Comparison of ENCODE assay signal across 18 cellular contexts in the genomic region with DNA sequence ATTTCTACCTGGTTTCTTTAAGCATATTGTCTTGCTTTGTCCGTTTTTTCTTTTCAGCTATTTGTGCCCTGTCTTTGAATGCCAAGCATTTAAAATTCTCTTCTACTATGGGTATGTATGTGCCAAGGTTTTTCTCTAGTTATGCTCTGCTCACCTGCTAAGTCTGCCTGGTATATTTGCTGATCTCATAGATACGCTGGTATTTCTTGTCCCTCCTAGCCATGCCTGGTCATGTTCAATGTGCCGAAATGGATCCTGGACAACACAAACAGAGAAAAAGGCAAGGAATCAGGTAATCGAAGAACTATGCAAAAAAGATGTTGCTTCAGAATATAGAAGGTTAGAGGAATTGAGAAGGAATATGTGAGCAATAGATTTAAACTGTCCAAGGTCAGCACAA. TPM values are rescaled to one million over a fixed set of nuclear protein-coding genes. Genes with fewer than 3 reads are reported as not detected.
DNase-seq lines count a peak whose midpoint lies in the region; ATAC-seq, FAIRE-seq and TF ChIP-seq lines count a peak whose summit lies in the region.
"Had no signal": no experiment of that assay in that cellular context is flagged by ENCODE, and none has a peak within 500 bp of the region (broad histone marks: within the 10 kb centered on the region; RNA-seq: fewer than 3 reads in every experiment).

No MANE protein-coding gene starts in this region.

- no peak overlapping the region for H2AK5ac ChIP-seq in neuronal stem cell (ENCODE audit: low read depth, low read length)

- no peak for TF ChIP-seq CTCF in GM23338 (conservative IDR thresholded peaks at IDR 0.05; ENCODE audit: low read depth in 2 of 2)
- no peak for TF ChIP-seq CTCF in LNCaP clone FGC (IDR thresholded peaks at IDR 0.05; ENCODE audit: control insufficient read depth, extremely low read depth, insufficient read depth)
- TF ChIP-seq CTCF in epithelial cell of esophagus (IDR thresholded peaks at IDR 0.05; ENCODE audit: insufficient read depth, low read depth, low read length, missing control alignments): no peak
- TF ChIP-seq CTCF in keratinocyte (optimal IDR thresholded peaks at IDR 0.05 in 1 of 3, IDR thresholded peaks at IDR 0.05 in 1 of 3, conservative IDR thresholded peaks at IDR 0.05 in 1 of 3; ENCODE audit: extremely low read depth in 1 of 3, insufficient read depth in 2 of 3, low read length in 3 of 3): no peak

- H4K8ac ChIP-seq in neuronal stem cell (ENCODE audit: low read depth, low read length): no peak overlapping the region

- H3K27ac ChIP-seq in GM23338 (ENCODE audit: low read depth): no peak overlapping the region
- H3K27ac ChIP-seq in keratinocyte (ENCODE audit: control insufficient read depth, insufficient read depth, low read length): no peak overlapping the region
- H3K27ac ChIP-seq in neuronal stem cell (replicated peaks; ENCODE audit: low read length): no peak overlapping the region
- H3K27ac ChIP-seq: BLaER1 treated with 17β-estradiol and CSF1 and Interleukin-3, amounts not matched to agents 10 nM and 100 nM had no signal

- H2AFZ ChIP-seq in GM23338 (0 out of 2 replicates have a peak overlapping the region, but pooled peaks have one; percentile 8), keratinocyte (ENCODE audit: control insufficient read depth, low read length) (peak overlapping the region; percentile 21), neuronal stem cell (ENCODE audit: low read length) (no peak overlapping the region)

- no peak overlapping the region for H3K23ac ChIP-seq in neuronal stem cell (ENCODE audit: low read depth, low read length, poor library complexity)

- H4K20me1 ChIP-seq in GM23338 (replicated peaks; ENCODE audit: insufficient read depth) (no peaks in the 10 kb centered on the region), keratinocyte (ENCODE audit: control insufficient read depth, extremely low read depth, insufficient read depth, low read length) (no peaks in the 10 kb centered on the region)
- H4K20me1 ChIP-seq: BLaER1 treated with 17β-estradiol and CSF1 and Interleukin-3, amounts not matched to agents 10 nM and 100 nM had no signal

- WGBS in neuronal stem cell (ENCODE audit: extremely low coverage in 2 of 2, insufficient read length in 2 of 2, insufficient replicate concordance in 1 of 2), 2 donors: no CpG with 5 or more reads among the region's 4 CpGs

- no peak overlapping the region for H2BK5ac ChIP-seq in neuronal stem cell (ENCODE audit: low read length)

- H3K4me1 Mint-ChIP-seq in GM23338: no peaks in the 10 kb centered on the region
- H3K4me1 Mint-ChIP-seq: B cell; CD8-positive, alpha-beta memory T cell had no signal

- no peak overlapping the region for H3K9ac ChIP-seq in keratinocyte (ENCODE audit: control insufficient read depth, extremely low read depth, insufficient read depth, low read length)
- H3K9ac ChIP-seq in neuronal stem cell (ENCODE audit: low read depth, low read length, poor library complexity): no peak overlapping the region
- H3K9ac ChIP-seq: BLaER1 treated with 17β-estradiol and CSF1 and Interleukin-3, amounts not matched to agents 10 nM and 100 nM had no signal

- H3K4me1 ChIP-seq in GM23338 (ENCODE audit: insufficient read depth): no peaks in the 10 kb centered on the region
- H3K4me1 ChIP-seq in keratinocyte (ENCODE audit: control insufficient read depth, extremely low read depth, insufficient read depth, low read length): peaks cover 5% of the 10 kb centered on the region
- H3K4me1 ChIP-seq in neuronal stem cell (ENCODE audit: control insufficient read depth in 2 of 2, insufficient read depth in 1 of 2, low read depth in 1 of 2, low read length in 2 of 2): no peaks in the 10 kb centered on the region
- H3K4me1 ChIP-seq: BLaER1 treated with 17β-estradiol and CSF1 and Interleukin-3, amounts not matched to agents 10 nM and 100 nM had no signal

- H3K18ac ChIP-seq in neuronal stem cell (ENCODE audit: low read length): no peak overlapping the region

- H3K4me3 Mint-ChIP-seq in GM23338: no peak overlapping the region
- H3K4me3 Mint-ChIP-seq: B cell; CD8-positive, alpha-beta memory T cell; H9 had no signal

- dilution Hi-C loops in keratinocyte (cut with MboI; ENCODE audit: extremely low pct_ligation_motif_present, low sequenced_read_pairs): no loop called here

- no peak overlapping the region for H3K4me3 ChIP-seq in GM23338
- no peak overlapping the region for H3K4me3 ChIP-seq in LNCaP clone FGC (ENCODE audit: low read depth, low read length)
- H3K4me3 ChIP-seq in epithelial cell of esophagus (ENCODE audit: low read length): no peak overlapping the region
- no peak overlapping the region for H3K4me3 ChIP-seq in keratinocyte (ENCODE audit: control insufficient read depth in 2 of 3, extremely low read depth in 1 of 3, insufficient read depth in 2 of 3, low read depth in 1 of 3, low read length in 3 of 3)
- H3K4me3 ChIP-seq in neuronal stem cell (ENCODE audit: low read length in 2 of 2): no peak overlapping the region
- H3K4me3 ChIP-seq: BLaER1 treated with 17β-estradiol and CSF1 and Interleukin-3, amounts not matched to agents 10 nM and 100 nM; GM12878 had no signal

- no peak overlapping the region for H2BK12ac ChIP-seq in neuronal stem cell (ENCODE audit: low read length)

- no peak overlapping the region for H3K14ac ChIP-seq in neuronal stem cell (ENCODE audit: low read length)

- no peaks in the 10 kb centered on the region for H3K79me1 ChIP-seq in neuronal stem cell (ENCODE audit: low read depth, low read length)

- H3K79me2 ChIP-seq in GM23338 (replicated peaks; ENCODE audit: insufficient read depth) (no peaks in the 10 kb centered on the region), keratinocyte (ENCODE audit: control insufficient read depth, insufficient read depth, low read length) (no peaks in the 10 kb centered on the region)

- DNase-seq in GM23338 (ENCODE audit: low spot score): no peak
- peak; percentile 54 for DNase-seq in LNCaP clone FGC (ENCODE audit: low read depth)
- DNase-seq in epithelial cell of esophagus (ENCODE audit: low read depth): peak; percentile 84
- no peak for DNase-seq in keratinocyte (ENCODE audit: low read depth, low spot score)
- DNase-seq in neuronal stem cell (ENCODE audit: low spot score): no peak
- no peak for DNase-seq in GM19239 (ENCODE audit: insufficient read length, low spot score)
- no peak for DNase-seq in stimulated activated naive CD8-positive, alpha-beta T cell treated with anti-CD3 and anti-CD28 coated beads, Interleukin-15, Interleukin-2, amounts not matched to agents 100 U/mL and 50 U/mL, for 24 hours
- DNase-seq: CD8-positive, alpha-beta memory T cell; COR-L47; DMS 273 treated with DMSO at 0.1 percent for 48 hours; DMS53; DND-41; EL; GOT3; H9 had no signal

- no peak overlapping the region for H2BK15ac ChIP-seq in neuronal stem cell (ENCODE audit: low read length)

- H3K27ac Mint-ChIP-seq in GM23338: no peak overlapping the region
- H3K27ac Mint-ChIP-seq: B cell; CD8-positive, alpha-beta memory T cell; H9 had no signal

- H3K9me3 Mint-ChIP-seq in GM23338: peaks cover 3% of the 10 kb centered on the region; the same call in 2 of the 3 replicates

- no peaks in the 10 kb centered on the region for H3F3A ChIP-seq in GM23338 (replicated peaks; ENCODE audit: low read depth)

- no peak overlapping the region for H4K91ac ChIP-seq in neuronal stem cell (ENCODE audit: low read depth, low read length, poor library complexity)

- H3K36me3 ChIP-seq in GM23338 (ENCODE audit: insufficient read depth): no peaks in the 10 kb centered on the region
- H3K36me3 ChIP-seq in keratinocyte (ENCODE audit: control insufficient read depth in 2 of 2, extremely low read depth in 1 of 2, insufficient read depth in 2 of 2, low read length in 2 of 2): no peaks in the 10 kb centered on the region
- H3K36me3 ChIP-seq in neuronal stem cell (replicated peaks in 1 of 2; ENCODE audit: control insufficient read depth in 2 of 2, insufficient read depth in 2 of 2, low read length in 2 of 2): no peaks in the 10 kb centered on the region
- H3K36me3 ChIP-seq: BLaER1 treated with 17β-estradiol and CSF1 and Interleukin-3, amounts not matched to agents 10 nM and 100 nM had no signal

- no peak for ATAC-seq in GM23338
- ATAC-seq in stimulated activated naive CD8-positive, alpha-beta T cell treated with anti-CD3 and anti-CD28 coated beads, Interleukin-15, Interleukin-2, amounts not matched to agents 100 U/mL and 50 U/mL, for 24 hours: no peak
- ATAC-seq: GM12878 had no signal

- no peak overlapping the region for H2BK120ac ChIP-seq in neuronal stem cell (ENCODE audit: low read depth, low read length)

- H3K36me3 Mint-ChIP-seq in GM23338 (ENCODE audit: low read depth): no peaks in the 10 kb centered on the region

- no peaks in the 10 kb centered on the region for H3K27me3 ChIP-seq in GM23338 (ENCODE audit: insufficient read depth)
- H3K27me3 ChIP-seq in keratinocyte (ENCODE audit: control insufficient read depth, extremely low read depth, insufficient read depth, low read length): no peaks in the 10 kb centered on the region
- H3K27me3 ChIP-seq in neuronal stem cell (ENCODE audit: control insufficient read depth in 3 of 3, insufficient read depth in 3 of 3, low read depth in 1 of 3, low read length in 3 of 3): peaks cover 0 to 34% (median 0%) of the 10 kb centered on the region in 3 experiments
- H3K27me3 ChIP-seq: BLaER1 treated with 17β-estradiol and CSF1 and Interleukin-3, amounts not matched to agents 10 nM and 100 nM had no signal

- H3K9me2 ChIP-seq in GM23338 (ENCODE audit: insufficient read depth): no peaks in the 10 kb centered on the region

- H3K4me2 ChIP-seq in GM23338 (no peak overlapping the region), keratinocyte (ENCODE audit: control insufficient read depth, extremely low read depth, insufficient read depth, low read depth, low read length) (no peak overlapping the region), neuronal stem cell (ENCODE audit: insufficient read depth, low read length, poor library complexity, severe bottlenecking) (no peak overlapping the region)
- H3K4me2 ChIP-seq: BLaER1 treated with 17β-estradiol and CSF1 and Interleukin-3, amounts not matched to agents 10 nM and 100 nM had no signal

- H3K9me3 ChIP-seq in keratinocyte (ENCODE audit: control insufficient read depth, low read depth, low read length): no peaks in the 10 kb centered on the region
- H3K9me3 ChIP-seq in neuronal stem cell (replicated peaks in 1 of 2; ENCODE audit: control insufficient read depth in 2 of 2, insufficient read depth in 1 of 2, low read depth in 1 of 2, low read length in 2 of 2): peaks cover 0 to 7% of the 10 kb centered on the region in 2 donors

- H3K9me1 ChIP-seq in keratinocyte (ENCODE audit: control insufficient read depth, extremely low read depth, insufficient read depth, low read length): no peaks in the 10 kb centered on the region

- no peak overlapping the region for H3K4ac ChIP-seq in neuronal stem cell (ENCODE audit: low read length)

- FAIRE-seq in keratinocyte (lab: Jason Lieb, UNC) (peak; percentile 71), GM19239 (lab: Jason Lieb, UNC) (no peak)
- FAIRE-seq: GM12878 had no signal

- no peaks in the 10 kb centered on the region for H3K27me3 Mint-ChIP-seq in GM23338 (ENCODE audit: insufficient read depth, low read depth, poor library complexity)

RNA-seq across cellular contexts. Expression of gene KDM3A, which starts 14.9 kb away (rescaled TPM):
- total RNA-seq in GM23338 (2014; rRNA removed; shearing (Covaris generic)): 21.8 and 24.6 TPM in 2 replicates
- 7.4 and 8.9 TPM in 2 replicates for polyA plus RNA-seq in GM23338 (2016; fragmentation: Nextera tagmentation; extraction: Ambion mirVana)
- polyA plus RNA-seq in keratinocyte: 16.0 to 32.9 TPM (median 28.6 TPM) in 3 replicates
- polyA plus RNA-seq in keratinocyte (2011; ENCODE audit: low read depth): 162 TPM
- 8.9 and 18.5 TPM in 2 replicates for polyA plus RNA-seq in keratinocyte (2011; cell fraction: cytosol; rRNA removed)
- 52.1 and 64.7 TPM in 2 replicates for polyA plus RNA-seq in keratinocyte (2011; cell fraction: nucleus; rRNA removed)
- polyA plus RNA-seq in keratinocyte (2012; ENCODE audit: low replicate concordance): 10.0 and 32.2 TPM in 2 replicates
- 21.0 to 51.0 TPM (median 30.7 TPM) in 3 replicates for polyA minus RNA-seq in keratinocyte
- 17.3 TPM for polyA minus RNA-seq in keratinocyte (2011; cell fraction: cytosol; rRNA and poly(A)+ RNA removed)
- 37.5 and 52.9 TPM in 2 replicates for polyA minus RNA-seq in keratinocyte (2011; cell fraction: nucleus; rRNA and poly(A)+ RNA removed)
- polyA plus RNA-seq in neuronal stem cell (2013, experiment 1 of 2): 17.2 TPM
- 17.9 TPM for polyA plus RNA-seq in neuronal stem cell (2013, experiment 2 of 2)

Comparison
In these comparisons a context has a peak if more than half of its experiments do, and no peak if none do; other contexts are left out.
1. DNase-seq: peak in LNCaP clone FGC (single experiment) and epithelial cell of esophagus (single experiment); none in GM23338 (single experiment), keratinocyte (single experiment), neuronal stem cell (single experiment), GM19239 (single experiment) and stimulated activated naive CD8-positive, alpha-beta T cell treated with anti-CD3 and anti-CD28 coated beads, Interleukin-15, Interleukin-2, amounts not matched to agents 100 U/mL and 50 U/mL, for 24 hours (single experiment).